Comparison of ENCODE assay signal across 16 cellular contexts in genomic region chr2:236503583-236503982, GRCh38.
DNase-seq lines count a peak whose midpoint lies in the region; ATAC-seq and TF ChIP-seq lines count a peak whose summit lies in the region.
"Had no signal": no experiment of that assay in that cellular context is flagged by ENCODE, and none has a peak within 500 bp of the region (broad histone marks: within the 10 kb centered on the region; RNA-seq: fewer than 3 reads in every experiment).

No MANE protein-coding gene starts in this region.

- peaks cover 0 to 8% (median 0%) of the 10 kb centered on the region in 3 experiments for H3K27me3 ChIP-seq in neuronal stem cell (ENCODE audit: control insufficient read depth in 3 of 3, insufficient read depth in 3 of 3, low read depth in 1 of 3, low read length in 3 of 3)

- no peak for TF ChIP-seq CTCF in progenitor cell of endocrine pancreas (IDR thresholded peaks at IDR 0.05; ENCODE audit: unreplicated experiment)

- H3K9me3 ChIP-seq in neuronal stem cell (replicated peaks in 1 of 2; ENCODE audit: control insufficient read depth in 2 of 2, insufficient read depth in 1 of 2, low read depth in 1 of 2, low read length in 2 of 2), result peaks cover 0 to 7% of the 10 kb centered on the region in 2 donors

- peaks cover 5% of the 10 kb centered on the region for H3K27me3 Mint-ChIP-seq in progenitor cell of endocrine pancreas

- peak; percentile 25 for ATAC-seq in left ventricle myocardium superior
- no peak for ATAC-seq in Right ventricle myocardium inferior
- ATAC-seq in HG03039 (IDR thresholded peaks at IDR 0.05; ENCODE audit: unreplicated experiment), result no peak

- H3K4me3 ChIP-seq in neuronal stem cell (ENCODE audit: low read length in 2 of 2), result no peak overlapping the region

- H3K9ac ChIP-seq in neuronal stem cell (ENCODE audit: low read depth, low read length, poor library complexity), result peak overlapping the region; percentile 27

- H3K27ac Mint-ChIP-seq in progenitor cell of endocrine pancreas, result no peak overlapping the region
- H3K27ac Mint-ChIP-seq: B cell; CD4-positive, alpha-beta T cell; HFFc6 had no signal

- no peak overlapping the region for H3K4me3 Mint-ChIP-seq in progenitor cell of endocrine pancreas (ENCODE audit: low read depth)
- H3K4me3 Mint-ChIP-seq: B cell; CD4-positive, alpha-beta T cell; HFFc6 had no signal

- H3K14ac ChIP-seq in neuronal stem cell (ENCODE audit: low read length), result peak overlapping the region; percentile 98

- no peak overlapping the region for H3K4me2 ChIP-seq in neuronal stem cell (ENCODE audit: insufficient read depth, low read length, poor library complexity, severe bottlenecking)

- H3K9me3 Mint-ChIP-seq in progenitor cell of endocrine pancreas (ENCODE audit: low read depth), result no peaks in the 10 kb centered on the region
- H3K9me3 Mint-ChIP-seq: CD4-positive, alpha-beta T cell had no signal

- peak overlapping the region; percentile 84 for H3K18ac ChIP-seq in neuronal stem cell (ENCODE audit: low read length)

- peak overlapping the region; percentile 55 for H3K4ac ChIP-seq in neuronal stem cell (ENCODE audit: low read length)

- peak; percentile 36 for DNase-seq in left ventricle myocardium superior
- no peak for DNase-seq in Right ventricle myocardium inferior (ENCODE audit: missing footprints)
- DNase-seq in cerebellum (ENCODE audit: low spot score), result peak; percentile 5
- DNase-seq in neuronal stem cell (ENCODE audit: low spot score), result no peak
- no peak for DNase-seq in GM19238 (ENCODE audit: insufficient read length, low spot score)
- DNase-seq in progenitor cell of endocrine pancreas (ENCODE audit: low spot score, unreplicated experiment), result no peak
- DNase-seq: ACHN; Calu3; CD4-positive, alpha-beta T cell; DMS79; GOT3; HCEC 1CT; HFFc6 had no signal

- H3K4me1 ChIP-seq in neuronal stem cell (ENCODE audit: control insufficient read depth in 2 of 2, insufficient read depth in 1 of 2, low read depth in 1 of 2, low read length in 2 of 2), result no peaks in the 10 kb centered on the region

- no peak overlapping the region for H4K91ac ChIP-seq in neuronal stem cell (ENCODE audit: low read depth, low read length, poor library complexity)

- H3K36me3 ChIP-seq in neuronal stem cell (replicated peaks in 1 of 2; ENCODE audit: control insufficient read depth in 2 of 2, insufficient read depth in 2 of 2, low read length in 2 of 2), result no peaks in the 10 kb centered on the region

- H4K8ac ChIP-seq in neuronal stem cell (ENCODE audit: low read depth, low read length), result no peak overlapping the region

- no peak overlapping the region for H2BK5ac ChIP-seq in neuronal stem cell (ENCODE audit: low read length)

- peaks cover 5% of the 10 kb centered on the region for H3K36me3 Mint-ChIP-seq in progenitor cell of endocrine pancreas (ENCODE audit: insufficient read depth)

- H2AFZ ChIP-seq in neuronal stem cell (ENCODE audit: low read length), result no peak overlapping the region

- H3K4me1 Mint-ChIP-seq in progenitor cell of endocrine pancreas (ENCODE audit: low read depth), result peaks cover 19% of the 10 kb centered on the region

- no peak overlapping the region for H2BK15ac ChIP-seq in neuronal stem cell (ENCODE audit: low read length)

- H2BK120ac ChIP-seq in neuronal stem cell (ENCODE audit: low read depth, low read length), result no peak overlapping the region

- H2BK12ac ChIP-seq in neuronal stem cell (ENCODE audit: low read length), result no peak overlapping the region

- H3K23ac ChIP-seq in neuronal stem cell (ENCODE audit: low read depth, low read length, poor library complexity), result peak overlapping the region; percentile 67

- no peak overlapping the region for H3K27ac ChIP-seq in neuronal stem cell (replicated peaks; ENCODE audit: low read length)
- H3K27ac ChIP-seq: HL-60 had no signal

- H2AK5ac ChIP-seq in neuronal stem cell (ENCODE audit: low read depth, low read length), result peak overlapping the region; percentile 68

- H3K79me1 ChIP-seq in neuronal stem cell (ENCODE audit: low read depth, low read length), result no peaks in the 10 kb centered on the region

- no CpG with 5 or more reads among the region's 13 CpGs for WGBS in neuronal stem cell (ENCODE audit: extremely low coverage in 2 of 2, insufficient read length in 2 of 2, insufficient replicate concordance in 1 of 2), 2 donors

- intact Hi-C loops in left ventricle myocardium superior (cut with micrococcal nuclease), result no loop called here
- intact Hi-C loops in Right ventricle myocardium inferior (cut with DNase I), result no loop called here

Comparison
In these comparisons a context has a peak if more than half of its experiments do, and no peak if none do; other contexts are left out.
1. DNase-seq: peak in left ventricle myocardium superior (single experiment) and cerebellum (single experiment); none in Right ventricle myocardium inferior (single experiment), neuronal stem cell (single experiment), GM19238 (single experiment) and progenitor cell of endocrine pancreas (single experiment).